ENCODE assay signal across 16 cellular contexts in the genomic region with DNA sequence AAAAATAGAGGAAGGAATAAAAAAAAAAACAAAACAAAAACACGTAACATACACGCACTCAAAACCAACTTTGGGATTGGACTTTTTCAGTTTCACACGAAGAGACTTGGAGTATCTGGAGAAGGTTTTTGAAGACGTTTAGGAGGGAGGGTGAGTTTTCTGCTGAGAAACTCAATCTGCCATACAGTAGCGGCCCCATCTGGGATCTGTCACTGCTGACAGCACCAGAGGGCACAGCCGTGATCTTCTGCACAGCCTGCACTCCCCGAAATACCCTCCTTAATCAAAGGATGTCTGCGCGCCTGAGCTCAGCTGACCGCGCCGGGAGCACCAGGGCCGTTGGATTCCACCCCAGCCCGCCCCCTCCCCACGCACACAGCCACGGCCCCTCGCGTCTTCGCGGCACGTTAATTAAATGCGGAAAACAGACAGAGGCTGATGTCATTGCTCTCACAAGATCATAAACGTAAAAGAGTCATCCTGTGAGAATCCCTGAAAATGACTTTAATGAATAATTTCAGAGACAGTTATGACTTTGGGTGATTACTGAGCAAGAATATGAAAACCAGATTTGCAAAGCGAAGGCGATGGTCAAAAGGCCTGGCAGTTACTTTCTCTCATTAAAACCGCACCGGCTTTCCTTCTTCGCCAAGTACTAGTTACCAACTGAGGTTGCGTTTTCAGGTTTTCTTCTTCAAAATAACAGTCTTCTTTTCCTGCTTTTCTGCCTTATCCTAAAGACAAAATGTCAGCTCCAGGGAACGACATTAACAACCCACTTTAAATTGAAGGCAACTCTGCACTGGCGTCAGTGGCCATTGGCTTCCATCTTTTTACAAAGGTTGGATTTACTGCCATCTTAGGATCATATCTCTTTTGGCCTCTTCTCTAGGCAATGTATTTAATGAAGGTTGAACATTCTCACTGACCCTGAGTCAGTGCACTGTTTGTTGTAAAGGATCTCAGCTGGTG. TPM values are rescaled to one million over a fixed set of nuclear protein-coding genes. Genes with fewer than 3 reads are reported as not detected.
DNase-seq lines count a peak whose midpoint lies in the region; ATAC-seq and TF ChIP-seq lines count a peak whose summit lies in the region.
"Had no signal": no experiment of that assay in that cellular context is flagged by ENCODE, and none has a peak within 500 bp of the region (broad histone marks: within the 10 kb centered on the region; RNA-seq: fewer than 3 reads in every experiment).

No MANE protein-coding gene starts in this region.

- peaks cover 97% of the 10 kb centered on the region for H3K27me3 ChIP-seq in CD4-positive, alpha-beta memory T cell (ENCODE audit: insufficient read depth, low read length)
- no peaks in the 10 kb centered on the region for H3K27me3 ChIP-seq in ovary

- no peak overlapping the region for H3K4me3 ChIP-seq in CD4-positive, alpha-beta memory T cell (ENCODE audit: low read length in 2 of 2)
- H3K4me3 ChIP-seq in ovary = peak overlapping the region; percentile 30

- H3K36me3 ChIP-seq in CD4-positive, alpha-beta memory T cell (ENCODE audit: insufficient read depth, low read length) = no peaks in the 10 kb centered on the region
- no peaks in the 10 kb centered on the region for H3K36me3 ChIP-seq in ovary

- intact Hi-C loops in CD4-positive, alpha-beta memory T cell (cut with micrococcal nuclease) = no loop called here
- intact Hi-C loops in cardiac septum (cut with DNase I) (loop anchor here (10.0 kb wide), 1 partner anchor 765 kb away; a partner anchor contains a TSS), ovary (cut with DNase I) (no loop called here)

- peaks cover 13 to 45% (median 24%) of the 10 kb centered on the region in 4 donors for H3K4me1 Mint-ChIP-seq in CD4-positive, alpha-beta memory T cell

- WGBS in ovary, 3 donors = 34 to 42% (median 37%) methylated on average over 31 of the region's 31 CpGs

- TF ChIP-seq EP300 in ovary (IDR thresholded peaks at IDR 0.05) = no peak

- TF ChIP-seq CTCF in ovary (IDR thresholded peaks at IDR 0.05) = no peak
- TF ChIP-seq CTCF in RWPE1 (conservative IDR thresholded peaks at IDR 0.05; ENCODE audit: low read depth) = no peak

- no peaks in the 10 kb centered on the region for H3K9me3 ChIP-seq in CD4-positive, alpha-beta memory T cell (ENCODE audit: control insufficient read depth in 1 of 2, low read length in 2 of 2)
- H3K9me3 ChIP-seq in ovary = no peaks in the 10 kb centered on the region

- ATAC-seq in SK-N-SH treated with all-trans-retinoic acid at 6 μM for 48 hours (peak; percentile 33), GM21367 (IDR thresholded peaks at IDR 0.05; ENCODE audit: unreplicated experiment) (no peak)

- DNase-seq in CD4-positive, alpha-beta memory T cell = no peak
- peak; percentile 81 for DNase-seq in cardiac septum (ENCODE audit: low spot score)
- DNase-seq in ovary = peak in 4 of 5 donors; percentile 56 to 76 (median 69)
- DNase-seq in RWPE1 (ENCODE audit: low spot score) = no peak
- no peak for DNase-seq in GOT3 (lab: John Stamatoyannopoulos, UW)
- no peak for DNase-seq in mesenteric fat pad (ENCODE audit: low spot score)
- DNase-seq: activated CD4-positive, alpha-beta T cell treated with anti-CD3 and anti-CD28 coated beads, Interleukin-2, amount 10 ng/mL, durations not matched to agents 24 days and 14 days; C1 segment of cervical spinal cord; effector memory CD4-positive, alpha-beta T cell; hypothalamus; midbrain; NCI-H1092; NCI-H524 treated with DMSO at 0.1 percent for 48 hours; SHP77 had no signal

- H3K27ac Mint-ChIP-seq in CD4-positive, alpha-beta memory T cell = peak overlapping the region in 4 of 7 donors; percentile 4 to 79 (median 23)

- H3K9me3 Mint-ChIP-seq in CD4-positive, alpha-beta memory T cell = peaks cover 0 to 62% (median 34%) of the 10 kb centered on the region in 8 donors

- no peak for TF ChIP-seq POLR2A in ovary (IDR thresholded peaks at IDR 0.05)

- H3K36me3 Mint-ChIP-seq in CD4-positive, alpha-beta memory T cell = peaks cover 2 to 3% of the 10 kb centered on the region in 2 donors

- peaks cover 14% of the 10 kb centered on the region for H3K4me1 ChIP-seq in CD4-positive, alpha-beta memory T cell (ENCODE audit: insufficient read depth, low read length)
- H3K4me1 ChIP-seq in ovary (ENCODE audit: insufficient read depth) = peaks cover 8% of the 10 kb centered on the region

- CTCF ChIA-PET in CD4-positive, alpha-beta memory T cell (lab: Charles Lee; ENCODE audit: partially characterized antibody) = no interaction called here
- CTCF ChIA-PET in RWPE1 (lab: Yijun Ruan, JAX) = interaction anchor here (0.7 kb wide), 1 partner anchor 13 kb away, joined by 3 read pairs; no protein-coding TSS in a partner anchor

- H3K27ac ChIP-seq in CD4-positive, alpha-beta memory T cell (ENCODE audit: low read depth, low read length) = no peak overlapping the region
- H3K27ac ChIP-seq in ovary (peak overlapping the region in 1 of 2 donors; percentile 20), RWPE1 (no peak overlapping the region)

- peaks cover 81 to 84% of the 10 kb centered on the region in 2 donors for H3K27me3 Mint-ChIP-seq in CD4-positive, alpha-beta memory T cell

- H3K4me3 Mint-ChIP-seq in CD4-positive, alpha-beta memory T cell = peak overlapping the region in 7 of 8 donors; percentile 35 to 60 (median 39)
- H3K4me3 Mint-ChIP-seq: activated CD4-positive, alpha-beta T cell treated with anti-CD3 and anti-CD28 coated beads, Interleukin-2, amount 10 ng/mL, durations not matched to agents 24 days and 14 days had no signal

- POLR2A ChIA-PET in CD4-positive, alpha-beta memory T cell (lab: Charles Lee; ENCODE audit: partially characterized antibody) = no interaction called here
- POLR2A ChIA-PET in RWPE1 (lab: Yijun Ruan, JAX; ENCODE audit: low non-redundant PET) = no interaction called here

TF ChIP-seq in SK-N-SH treated with all-trans-retinoic acid at 6 μM for 48 hours, 23 proteins besides CTCF, POLR2A, EP300 and RAD21 (continues in another document):
- TF ChIP-seq ZNF8 (CRISPR knock-in tag; IDR thresholded peaks at IDR 0.05) = peak; percentile 13; the same call in 1 of the 2 replicates
- TF ChIP-seq ZNF70 (CRISPR knock-in tag; IDR thresholded peaks at IDR 0.05) = peak; percentile 91
- no peak for TF ChIP-seq BACH2 (CRISPR knock-in tag; IDR thresholded peaks at IDR 0.05; ENCODE audit: borderline replicate concordance)
- no peak for TF ChIP-seq CSDC2 (CRISPR knock-in tag; IDR thresholded peaks at IDR 0.05)
- no peak; the same call in 1 of the 2 replicates for TF ChIP-seq ARNTL (CRISPR knock-in tag; IDR thresholded peaks at IDR 0.05; ENCODE audit: borderline replicate concordance, low read depth)
- no peak for TF ChIP-seq OSR1 (CRISPR knock-in tag; IDR thresholded peaks at IDR 0.05)
- peak; percentile 44; the same call in 1 of the 2 replicates for TF ChIP-seq ZFP30 (CRISPR knock-in tag; IDR thresholded peaks at IDR 0.05)
- TF ChIP-seq GLIS3 (CRISPR knock-in tag; IDR thresholded peaks at IDR 0.05) = peak; percentile 93; the same call in 1 of the 2 replicates
- TF ChIP-seq, protein P1, sequence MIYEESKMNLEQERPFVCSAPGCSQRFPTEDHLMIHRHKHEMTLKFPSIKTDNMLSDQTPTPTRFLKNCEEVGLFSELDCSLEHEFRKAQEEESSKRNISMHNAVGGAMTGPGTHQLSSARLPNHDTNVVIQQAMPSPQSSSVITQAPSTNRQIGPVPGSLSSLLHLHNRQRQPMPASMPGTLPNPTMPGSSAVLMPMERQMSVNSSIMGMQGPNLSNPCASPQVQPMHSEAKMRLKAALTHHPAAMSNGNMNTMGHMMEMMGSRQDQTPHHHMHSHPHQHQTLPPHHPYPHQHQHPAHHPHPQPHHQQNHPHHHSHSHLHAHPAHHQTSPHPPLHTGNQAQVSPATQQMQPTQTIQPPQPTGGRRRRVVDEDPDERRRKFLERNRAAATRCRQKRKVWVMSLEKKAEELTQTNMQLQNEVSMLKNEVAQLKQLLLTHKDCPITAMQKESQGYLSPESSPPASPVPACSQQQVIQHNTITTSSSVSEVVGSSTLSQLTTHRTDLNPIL (CRISPR knock-in tag; IDR thresholded peaks at IDR 0.05; ENCODE audit: low read depth) = no peak; the same call in none of the 2 replicates
- TF ChIP-seq ZC3H10 (CRISPR knock-in tag; IDR thresholded peaks at IDR 0.05) = no peak; the same call in 1 of the 2 replicates
- TF ChIP-seq RARB (CRISPR knock-in tag; IDR thresholded peaks at IDR 0.05) = no peak
- TF ChIP-seq PPARA (CRISPR knock-in tag; IDR thresholded peaks at IDR 0.05; ENCODE audit: borderline replicate concordance) = peak; percentile 66
- TF ChIP-seq ISL1 (CRISPR knock-in tag; IDR thresholded peaks at IDR 0.05) = peak; percentile 66
- TF ChIP-seq SNAI2 (CRISPR knock-in tag; IDR thresholded peaks at IDR 0.05) = 0 out of 2 replicates have a peak, but pooled peaks have one; percentile 45
- 0 out of 2 replicates have a peak, but pooled peaks have one; percentile 37 for TF ChIP-seq ESRRG (CRISPR knock-in tag; IDR thresholded peaks at IDR 0.05)
- TF ChIP-seq, protein P2, sequence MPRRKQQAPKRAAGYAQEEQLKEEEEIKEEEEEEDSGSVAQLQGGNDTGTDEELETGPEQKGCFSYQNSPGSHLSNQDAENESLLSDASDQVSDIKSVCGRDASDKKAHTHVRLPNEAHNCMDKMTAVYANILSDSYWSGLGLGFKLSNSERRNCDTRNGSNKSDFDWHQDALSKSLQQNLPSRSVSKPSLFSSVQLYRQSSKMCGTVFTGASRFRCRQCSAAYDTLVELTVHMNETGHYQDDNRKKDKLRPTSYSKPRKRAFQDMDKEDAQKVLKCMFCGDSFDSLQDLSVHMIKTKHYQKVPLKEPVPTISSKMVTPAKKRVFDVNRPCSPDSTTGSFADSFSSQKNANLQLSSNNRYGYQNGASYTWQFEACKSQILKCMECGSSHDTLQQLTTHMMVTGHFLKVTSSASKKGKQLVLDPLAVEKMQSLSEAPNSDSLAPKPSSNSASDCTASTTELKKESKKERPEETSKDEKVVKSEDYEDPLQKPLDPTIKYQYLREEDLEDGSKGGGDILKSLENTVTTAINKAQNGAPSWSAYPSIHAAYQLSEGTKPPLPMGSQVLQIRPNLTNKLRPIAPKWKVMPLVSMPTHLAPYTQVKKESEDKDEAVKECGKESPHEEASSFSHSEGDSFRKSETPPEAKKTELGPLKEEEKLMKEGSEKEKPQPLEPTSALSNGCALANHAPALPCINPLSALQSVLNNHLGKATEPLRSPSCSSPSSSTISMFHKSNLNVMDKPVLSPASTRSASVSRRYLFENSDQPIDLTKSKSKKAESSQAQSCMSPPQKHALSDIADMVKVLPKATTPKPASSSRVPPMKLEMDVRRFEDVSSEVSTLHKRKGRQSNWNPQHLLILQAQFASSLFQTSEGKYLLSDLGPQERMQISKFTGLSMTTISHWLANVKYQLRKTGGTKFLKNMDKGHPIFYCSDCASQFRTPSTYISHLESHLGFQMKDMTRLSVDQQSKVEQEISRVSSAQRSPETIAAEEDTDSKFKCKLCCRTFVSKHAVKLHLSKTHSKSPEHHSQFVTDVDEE (CRISPR knock-in tag; IDR thresholded peaks at IDR 0.05) = peak; percentile 29; the same call in 1 of the 2 replicates
- 0 out of 2 replicates have a peak, but pooled peaks have one; percentile 19 for TF ChIP-seq ZFP3 (CRISPR knock-in tag; IDR thresholded peaks at IDR 0.05)

RNA-seq across cellular contexts. Expression of a gene that starts 10.6 kb away (rescaled TPM):
- not detected for total RNA-seq in CD4-positive, alpha-beta memory T cell
- polyA plus RNA-seq in CD4-positive, alpha-beta memory T cell = not detected
- total RNA-seq in cardiac septum = 161 TPM
- total RNA-seq in ovary = 10 to 100 TPM; 12.9 to 99.9 (median 44.1) TPM
- polyA plus RNA-seq in ovary = 10 to 100 TPM; 32.4 to 39.6 TPM
- 6.3 TPM for total RNA-seq in mesenteric fat pad
- total RNA-seq: activated CD4-positive, alpha-beta T cell treated with anti-CD3 and anti-CD28 coated beads, Interleukin-2, amount 10 ng/mL, durations not matched to agents 24 days and 14 days had no signal

Comparison
In these comparisons a context has a peak if more than half of its experiments do, and no peak if none do; other contexts are left out.
1. DNase-seq: peak in cardiac septum (single experiment) and ovary (4 of 5); none in CD4-positive, alpha-beta memory T cell (0 of 5), RWPE1 (single experiment), GOT3 (single experiment) and mesenteric fat pad (single experiment).